Comparison of ENCODE assay signal across 14 cellular contexts in the genomic region with DNA sequence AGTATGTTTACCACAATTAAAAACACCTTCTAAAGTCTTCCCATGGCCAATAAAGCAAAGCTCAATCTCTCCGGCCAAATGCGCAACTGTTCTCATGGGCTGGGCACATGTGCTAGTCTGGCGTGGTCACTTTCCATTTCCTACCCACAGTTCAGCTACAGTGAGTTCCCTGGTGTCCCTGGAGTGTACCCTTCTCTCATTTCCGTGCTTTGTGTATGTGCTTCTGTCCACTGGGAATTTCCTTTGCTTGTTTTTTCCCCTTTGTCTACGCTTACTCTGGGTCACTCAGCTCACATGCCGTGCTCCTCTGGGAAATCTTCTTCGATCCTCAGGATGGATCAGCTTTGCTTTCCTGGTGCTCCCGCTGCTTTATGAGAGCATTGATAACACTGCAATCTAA.
A peak's percentile ranks its signal among the peaks of the same experiment; 100 is the strongest.
DNase-seq lines count a peak whose midpoint lies in the region; ATAC-seq and TF ChIP-seq lines count a peak whose summit lies in the region.
"Had no signal": no experiment of that assay in that cellular context is flagged by ENCODE, and none has a peak within 500 bp of the region (broad histone marks: within the 10 kb centered on the region; RNA-seq: fewer than 3 reads in every experiment).

No MANE protein-coding gene starts in this region.

- no peaks in the 10 kb centered on the region for H3K9me3 ChIP-seq in gastroesophageal sphincter
- H3K9me3 ChIP-seq in left lung: no peaks in the 10 kb centered on the region
- no peaks in the 10 kb centered on the region for H3K9me3 ChIP-seq in spleen

- H3K4me3 ChIP-seq in gastroesophageal sphincter: no peak overlapping the region
- H3K4me3 ChIP-seq in left lung: no peak overlapping the region
- H3K4me3 ChIP-seq in spleen: no peak overlapping the region
- H3K4me3 ChIP-seq: GM23338 had no signal

- ATAC-seq in gastroesophageal sphincter (peak; percentile 53), left lung (peak; percentile 33), HG02763 (IDR thresholded peaks at IDR 0.05; ENCODE audit: unreplicated experiment) (no peak)
- ATAC-seq: GM23338 had no signal

- no peak overlapping the region for H3K27ac ChIP-seq in gastroesophageal sphincter
- peak overlapping the region in 1 of 2 donors; percentile 42 for H3K27ac ChIP-seq in left lung
- peak overlapping the region in 7 of 8 donors; percentile 23 to 72 (median 41) for H3K27ac ChIP-seq in spleen
- H3K27ac ChIP-seq: C4-2B had no signal

- no peaks in the 10 kb centered on the region for H3K27me3 ChIP-seq in gastroesophageal sphincter
- no peaks in the 10 kb centered on the region for H3K27me3 ChIP-seq in left lung
- H3K27me3 ChIP-seq in spleen (replicated peaks in 1 of 7): no peaks in the 10 kb centered on the region

- intact Hi-C loops in left lung (cut with DNase I): no loop called here
- intact Hi-C loops in spleen (cut with DNase I; ENCODE audit: low total_unique reads): no loop called here

- H3K4me1 ChIP-seq in gastroesophageal sphincter (no peaks in the 10 kb centered on the region), left lung (no peaks in the 10 kb centered on the region), spleen (no peaks in the 10 kb centered on the region)

- no peak for TF ChIP-seq POLR2A in gastroesophageal sphincter (IDR thresholded peaks at IDR 0.05)
- no peak for TF ChIP-seq POLR2A in spleen (IDR thresholded peaks at IDR 0.05)

- no peak for TF ChIP-seq CTCF in gastroesophageal sphincter (IDR thresholded peaks at IDR 0.05)
- TF ChIP-seq CTCF in left lung (IDR thresholded peaks at IDR 0.05): no peak
- TF ChIP-seq CTCF in spleen (IDR thresholded peaks at IDR 0.05 in 8 of 11, conservative IDR thresholded peaks at IDR 0.05 in 3 of 11): no peak

- no peak for TF ChIP-seq EP300 in gastroesophageal sphincter (IDR thresholded peaks at IDR 0.05)

- WGBS in gastroesophageal sphincter (ENCODE audit: low coverage in 1 of 2), 2 donors: 79 to 91% methylated on average over 4 to 7 of the region's 8 CpGs
- WGBS in spleen, 5 donors: 64 to 85% (median 71%) methylated on average over 8 of the region's 8 CpGs

- H3K36me3 ChIP-seq in gastroesophageal sphincter: no peaks in the 10 kb centered on the region
- no peaks in the 10 kb centered on the region for H3K36me3 ChIP-seq in left lung
- no peaks in the 10 kb centered on the region for H3K36me3 ChIP-seq in spleen

- DNase-seq in NCI-H1930 (lab: John Stamatoyannopoulos, UW) (peak; percentile 11 to 16), left lung (no peak), spleen (no peak), globus pallidus (ENCODE audit: low spot score) (no peak), T-helper 1 cell (no peak)
- DNase-seq: KG1, MV-4-11, NCI-H187, NCI-H345, NCI-H526 had no signal

Comparison
In these comparisons a context has a peak if more than half of its experiments do, and no peak if none do; other contexts are left out.
1. DNase-seq: peak in NCI-H1930 (2 of 2); none in left lung (0 of 2), spleen (single experiment), globus pallidus (single experiment) and T-helper 1 cell (0 of 5).
2. H3K27ac ChIP-seq: peak in spleen (7 of 8); none in gastroesophageal sphincter (0 of 4).